Comparison of ENCODE assay signal across 6 cellular contexts in genomic region chrX:3683236-3683635, GRCh38. TPM values are rescaled to one million over a fixed set of nuclear protein-coding genes. Genes with fewer than 3 reads are reported as not detected.
DNase-seq lines count a peak whose midpoint lies in the region; ATAC-seq, FAIRE-seq and TF ChIP-seq lines count a peak whose summit lies in the region.
"Not testable (repeated sequence)": the region's sequence is repeated elsewhere in the genome, so short reads cannot be mapped to it uniquely, and the experiment has no call there.

No MANE protein-coding gene starts in this region.

- H4K20me1 ChIP-seq in BLaER1 = peaks cover 100% of the 10 kb centered on the region
- peaks cover 86 to 99% (median 97%) of the 10 kb centered on the region in 11 experiments; a peak in 21 of 22 replicates for H4K20me1 ChIP-seq in BLaER1 treated with 17β-estradiol and CSF1 and Interleukin-3, amounts not matched to agents 10 nM and 100 nM

- H3K4me3 ChIP-seq in BLaER1; BLaER1 treated with 17β-estradiol and CSF1 and Interleukin-3, amounts not matched to agents 10 nM and 100 nM; SJCRH30; kidney (ENCODE audit: low read length in 2 of 2): not testable (repeated sequence)

- H3K27ac ChIP-seq in BLaER1 (peak overlapping the region; percentile 38; the same call in 1 of the 2 replicates), SJCRH30 (peak overlapping the region; percentile 29; the same call in 1 of the 2 replicates)
- peak overlapping the region in 9 of 11 experiments; percentile 17 to 59 (median 51); a peak in 13 of 22 replicates for H3K27ac ChIP-seq in BLaER1 treated with 17β-estradiol and CSF1 and Interleukin-3, amounts not matched to agents 10 nM and 100 nM
- H3K27ac ChIP-seq in kidney (ENCODE audit: low read depth in 2 of 2, low read length in 2 of 2) = not testable (repeated sequence)

- peak overlapping the region; percentile 67 for H3K4me2 ChIP-seq in BLaER1
- peak overlapping the region; percentile 35 to 64 (median 56); a peak in 21 of 22 replicates for H3K4me2 ChIP-seq in BLaER1 treated with 17β-estradiol and CSF1 and Interleukin-3, amounts not matched to agents 10 nM and 100 nM

- intact Hi-C loops in kidney (cut with DNase I) = not testable (repeated sequence)

- not testable (repeated sequence) for H3K9me3 ChIP-seq in BLaER1; BLaER1 treated with 17β-estradiol and CSF1 and Interleukin-3, amounts not matched to agents 10 nM and 100 nM (replicated peaks in 1 of 11); SJCRH30 (replicated peaks); kidney (ENCODE audit: control insufficient read depth in 1 of 2, low read length in 2 of 2)

- H3K9ac ChIP-seq in BLaER1 = 0 out of 2 replicates have a peak overlapping the region, but pooled peaks have one; percentile 19
- peak overlapping the region in 3 of 11 experiments; percentile 19 to 39 (median 24); a peak in 1 of 22 replicates for H3K9ac ChIP-seq in BLaER1 treated with 17β-estradiol and CSF1 and Interleukin-3, amounts not matched to agents 10 nM and 100 nM
- H3K9ac ChIP-seq in kidney (ENCODE audit: low read length in 2 of 2) = not testable (repeated sequence)

- ATAC-seq in esophagus mucosa = peak; percentile 15

- not testable (repeated sequence) for TF ChIP-seq CTCF in kidney (IDR thresholded peaks at IDR 0.05; ENCODE audit: borderline replicate concordance, extremely low read depth, insufficient read depth)

- peaks cover 39% of the 10 kb centered on the region for H3K4me1 ChIP-seq in BLaER1
- H3K4me1 ChIP-seq in BLaER1 treated with 17β-estradiol and CSF1 and Interleukin-3, amounts not matched to agents 10 nM and 100 nM = peaks cover 28 to 52% (median 39%) of the 10 kb centered on the region in 10 experiments
- H3K4me1 ChIP-seq in SJCRH30 = peaks cover 36% of the 10 kb centered on the region
- not testable (repeated sequence) for H3K4me1 ChIP-seq in kidney (ENCODE audit: control insufficient read depth in 1 of 2, insufficient read depth in 1 of 2, low read depth in 1 of 2, low read length in 2 of 2)

- DNase-seq in ELF-1 (ENCODE audit: low read depth, low spot score) = peak; percentile 23
- DNase-seq in SJCRH30 = peak; percentile 62 to 68
- DNase-seq in kidney = peak; percentile 7

- not testable (repeated sequence) for H3K27me3 ChIP-seq in BLaER1; BLaER1 treated with 17β-estradiol and CSF1 and Interleukin-3, amounts not matched to agents 10 nM and 100 nM; SJCRH30

- not testable (repeated sequence) for FAIRE-seq in kidney (lab: Jason Lieb, UNC)

- H3K36me3 ChIP-seq in BLaER1 = peaks cover 53% of the 10 kb centered on the region
- peaks cover 0 to 66% (median 17%) of the 10 kb centered on the region in 11 experiments; a peak in 16 of 22 replicates for H3K36me3 ChIP-seq in BLaER1 treated with 17β-estradiol and CSF1 and Interleukin-3, amounts not matched to agents 10 nM and 100 nM
- not testable (repeated sequence) for H3K36me3 ChIP-seq in SJCRH30; kidney (ENCODE audit: control insufficient read depth in 1 of 2, insufficient read depth in 2 of 2, low read length in 2 of 2)

RNA-seq across cellular contexts. Expression of gene PRKX, which starts 30.2 kb away (rescaled TPM):
- 56.6 and 57.4 TPM in 2 replicates for total RNA-seq in SJCRH30 (2014; rRNA removed; shearing (Covaris generic))
- total RNA-seq in esophagus mucosa (46.0 TPM), kidney (116 TPM)
- polyA plus RNA-seq in kidney (ENCODE audit: insufficient read depth, low read depth, low replicate concordance) = 7.7 TPM

Comparison
In these comparisons a context has a peak if more than half of its experiments do, and no peak if none do; other contexts are left out.
1. DNase-seq: peak in every context shown above with its lines; median percentile 65 in SJCRH30; 23 in ELF-1; 7 in kidney.